Comparison of ENCODE assay signal across 18 cellular contexts in genomic region chr7:732556-732955, GRCh38. TPM values are rescaled to one million over a fixed set of nuclear protein-coding genes. Genes with fewer than 3 reads are reported as not detected.
DNase-seq lines count a peak whose midpoint lies in the region; ATAC-seq and TF ChIP-seq lines count a peak whose summit lies in the region.
"Had no signal": no experiment of that assay in that cellular context is flagged by ENCODE, and none has a peak within 500 bp of the region (broad histone marks: within the 10 kb centered on the region; RNA-seq: fewer than 3 reads in every experiment).

No MANE protein-coding gene starts in this region.

- H3K4me1 Mint-ChIP-seq in nephron: peaks cover 40% of the 10 kb centered on the region

- intact Hi-C loops in left ventricle myocardium superior (cut with micrococcal nuclease): no loop called here
- intact Hi-C loops in testis (cut with DNase I; ENCODE audit: low total_unique reads): no loop called here

- 83 to 88% methylated on average over 3 of the region's 3 CpGs for WGBS in testis, 2 donors

- peak overlapping the region; percentile 81 to 82 for H3K27ac ChIP-seq in right atrium auricular region
- H3K27ac ChIP-seq in WERI-Rb-1: peak overlapping the region; percentile 21
- no peak overlapping the region for H3K27ac ChIP-seq in testis
- H3K27ac ChIP-seq: tibial artery had no signal

- H3K27me3 ChIP-seq in right atrium auricular region (no peaks in the 10 kb centered on the region), WERI-Rb-1 (ENCODE audit: insufficient read depth, low read depth, severe bottlenecking) (no peaks in the 10 kb centered on the region), testis (no peaks in the 10 kb centered on the region)
- H3K27me3 ChIP-seq: tibial artery had no signal

- TF ChIP-seq CTCF in right atrium auricular region (IDR thresholded peaks at IDR 0.05) (no peak), WERI-Rb-1 (IDR thresholded peaks at IDR 0.05; ENCODE audit: low read depth, low read length) (no peak), nephron (IDR thresholded peaks at IDR 0.05; ENCODE audit: unreplicated experiment in 3 of 3) (no peak), testis (IDR thresholded peaks at IDR 0.05) (no peak)

- no peaks in the 10 kb centered on the region for H3K27me3 Mint-ChIP-seq in nephron (ENCODE audit: low read depth)
- H3K27me3 Mint-ChIP-seq: activated CD4-positive, alpha-beta T cell treated with anti-CD3 and anti-CD28 coated beads, Interleukin-2, amount 10 ng/mL, durations not matched to agents 24 days and 14 days; activated naive CD4-positive, alpha-beta T cell treated with anti-CD3 and anti-CD28 coated beads, Interleukin-2, amount 50 U/mL, for 24 hours; CD8-positive, alpha-beta memory T cell; central memory CD8-positive, alpha-beta T cell; naive B cell; stimulated activated naive CD8-positive, alpha-beta T cell treated with anti-CD3 and anti-CD28 coated beads, Interleukin-15, Interleukin-2, amounts not matched to agents 100 ng/mL and 50 ng/mL, for 24 hours; T-helper 17 cell had no signal

- H3K9me3 Mint-ChIP-seq in nephron: no peaks in the 10 kb centered on the region
- H3K9me3 Mint-ChIP-seq: activated CD4-positive, alpha-beta T cell treated with anti-CD3 and anti-CD28 coated beads, Interleukin-2, amount 10 ng/mL, durations not matched to agents 24 days and 14 days; activated naive CD4-positive, alpha-beta T cell treated with anti-CD3 and anti-CD28 coated beads, Interleukin-2, amount 50 U/mL, for 24 hours; central memory CD8-positive, alpha-beta T cell; stimulated activated naive CD8-positive, alpha-beta T cell treated with anti-CD3 and anti-CD28 coated beads, Interleukin-15, Interleukin-2, amounts not matched to agents 100 ng/mL and 50 ng/mL, for 24 hours had no signal

- peaks cover 4 to 8% of the 10 kb centered on the region in 2 donors for H3K9me3 ChIP-seq in right atrium auricular region
- H3K9me3 ChIP-seq in WERI-Rb-1 (ENCODE audit: severe bottlenecking): peaks cover 8% of the 10 kb centered on the region
- no peaks in the 10 kb centered on the region for H3K9me3 ChIP-seq in testis

- peaks cover 9% of the 10 kb centered on the region for H3K36me3 ChIP-seq in right atrium auricular region
- H3K36me3 ChIP-seq in WERI-Rb-1: peaks cover 50% of the 10 kb centered on the region
- H3K36me3 ChIP-seq in testis (ENCODE audit: low read depth, missing control alignments): no peaks in the 10 kb centered on the region

- peak overlapping the region in 2 of 3 experiments; percentile 13 for H3K4me3 Mint-ChIP-seq in nephron
- H3K4me3 Mint-ChIP-seq: activated CD4-positive, alpha-beta T cell treated with anti-CD3 and anti-CD28 coated beads, Interleukin-2, amount 10 ng/mL, durations not matched to agents 24 days and 14 days; activated naive CD4-positive, alpha-beta T cell treated with anti-CD3 and anti-CD28 coated beads, Interleukin-2, amount 50 U/mL, for 24 hours; central memory CD8-positive, alpha-beta T cell; stimulated activated naive CD8-positive, alpha-beta T cell treated with anti-CD3 and anti-CD28 coated beads, Interleukin-15, Interleukin-2, amounts not matched to agents 100 ng/mL and 50 ng/mL, for 24 hours; T-helper 17 cell had no signal

- H3K4me3 ChIP-seq in right atrium auricular region (no peak overlapping the region), WERI-Rb-1 (ENCODE audit: low read depth, low read length) (no peak overlapping the region), testis (no peak overlapping the region)
- H3K4me3 ChIP-seq: tibial artery had no signal

- no peak for DNase-seq in right atrium auricular region (ENCODE audit: low spot score)
- DNase-seq in left ventricle myocardium superior: no peak
- DNase-seq in WERI-Rb-1: no peak
- no peak for DNase-seq in stimulated activated CD4-positive, alpha-beta T cell treated with anti-CD3 and anti-CD28 coated beads, Interleukin-4, amount 100 ng/mL, for 24 hours
- no peak for DNase-seq in testis
- DNase-seq in DMS114 treated with DMSO at 0.1 percent for 48 hours (lab: John Stamatoyannopoulos, UW; ENCODE audit: unreplicated experiment): no peak
- DNase-seq: activated CD4-positive, alpha-beta T cell treated with anti-CD3 and anti-CD28 coated beads, Interleukin-2, amount 10 ng/mL, durations not matched to agents 24 days and 14 days; aorta; IMR-90; naive B cell; NCI-H1105 treated with DMSO at 0.1 percent for 48 hours; T-helper 17 cell; tibial artery had no signal

- TF ChIP-seq POLR2A in testis (IDR thresholded peaks at IDR 0.05): no peak

- H3K4me1 ChIP-seq in right atrium auricular region (peaks cover 0 to 43% of the 10 kb centered on the region in 2 donors), testis (peaks cover 14% of the 10 kb centered on the region)

- H3K27ac Mint-ChIP-seq in nephron: no peak overlapping the region
- H3K27ac Mint-ChIP-seq: activated CD4-positive, alpha-beta T cell treated with anti-CD3 and anti-CD28 coated beads, Interleukin-2, amount 10 ng/mL, durations not matched to agents 24 days and 14 days; stimulated activated naive CD8-positive, alpha-beta T cell treated with anti-CD3 and anti-CD28 coated beads, Interleukin-15, Interleukin-2, amounts not matched to agents 100 ng/mL and 50 ng/mL, for 24 hours; T-helper 17 cell had no signal

- H3K36me3 Mint-ChIP-seq in nephron (ENCODE audit: low read depth): peaks cover 22% of the 10 kb centered on the region

- ATAC-seq in left ventricle myocardium superior: no peak
- ATAC-seq: T-helper 17 cell had no signal

RNA-seq across cellular contexts. Expression of gene PRKAR1B, which starts 5.5 kb away (rescaled TPM):
- total RNA-seq in right atrium auricular region (10 to 100 TPM; 15.1 to 15.9 TPM), left ventricle myocardium superior (16.5 TPM), testis (10 to 100 TPM; 31.3 to 35.7 TPM)
- polyA plus RNA-seq in testis (ENCODE audit: insufficient read depth, low read depth, low replicate concordance): 27.8 TPM

RNA-seq across cellular contexts. Expression of gene DNAAF5, which starts 6.1 kb away (rescaled TPM):
- total RNA-seq in right atrium auricular region: 10 to 100 TPM; 19.0 to 35.5 TPM
- total RNA-seq in left ventricle myocardium superior: 22.8 TPM
- total RNA-seq in testis: 10 to 100 TPM; 52.6 to 67.0 TPM
- polyA plus RNA-seq in testis (ENCODE audit: insufficient read depth, low read depth, low replicate concordance): 21.1 TPM

Comparison
In these comparisons a context has a peak if more than half of its experiments do, and no peak if none do; other contexts are left out.
1. H3K27ac ChIP-seq: peak in right atrium auricular region (2 of 2) and WERI-Rb-1 (single experiment); none in testis (0 of 2).